In the genomic region with DNA sequence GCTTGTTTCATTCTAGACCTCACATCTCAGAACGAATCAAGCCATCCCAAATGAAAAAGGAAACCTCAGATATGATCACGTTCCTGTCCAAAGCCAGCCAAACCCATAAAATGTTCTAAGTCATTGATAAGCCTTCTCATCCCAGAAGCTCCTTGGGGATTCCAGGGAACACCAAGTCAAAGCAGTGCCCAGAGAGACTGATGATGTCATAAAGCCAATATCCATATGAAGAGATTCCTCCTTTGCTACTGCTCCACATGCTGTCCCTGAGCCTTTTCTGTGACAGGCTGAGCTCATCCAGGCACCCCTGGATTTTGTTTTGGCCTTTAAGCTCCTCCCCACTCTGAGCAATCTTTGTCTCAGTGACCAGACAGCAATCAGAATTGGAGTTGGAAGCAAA, we compare ENCODE assay signal across 19 cellular contexts. TPM values are rescaled to one million over a fixed set of nuclear protein-coding genes. Genes with fewer than 3 reads are reported as not detected.
DNase-seq lines count a peak whose midpoint lies in the region; ATAC-seq, FAIRE-seq and TF ChIP-seq lines count a peak whose summit lies in the region.
"Had no signal": no experiment of that assay in that cellular context is flagged by ENCODE, and none has a peak within 500 bp of the region (broad histone marks: within the 10 kb centered on the region; RNA-seq: fewer than 3 reads in every experiment).

No MANE protein-coding gene starts in this region.

- POLR2A ChIA-PET in SK-N-SH (lab: Yijun Ruan, JAX) = no interaction called here

- no peaks in the 10 kb centered on the region for H3K9me2 ChIP-seq in SK-N-SH

- TF ChIP-seq RAD21 in SK-N-SH (IDR thresholded peaks at IDR 0.05; ENCODE audit: low read length) = no peak

- peak; percentile 15 for DNase-seq in SK-N-SH
- DNase-seq in NT2/D1 (ENCODE audit: low read depth, low spot score) = peak; percentile 27
- no peak for DNase-seq in small intestine
- no peak for DNase-seq in mesothelial cell of epicardium (ENCODE audit: low spot score in 2 of 2, unreplicated experiment in 2 of 2)
- DNase-seq: C1 segment of cervical spinal cord; Calu3; CD4-positive, alpha-beta T cell; DMS79 treated with DMSO at 0.1 percent for 48 hours; GOT3; HFFc6; KBM-7 had no signal

- H3K9me3 ChIP-seq in SK-N-SH (no peaks in the 10 kb centered on the region), NT2/D1 (ENCODE audit: insufficient read depth, low read length) (no peaks in the 10 kb centered on the region), mesodermal cell (ENCODE audit: control insufficient read depth, low read length) (no peaks in the 10 kb centered on the region), small intestine (ENCODE audit: control insufficient read depth, low read depth) (no peaks in the 10 kb centered on the region)
- H3K9me3 ChIP-seq: HAP-1 had no signal

- no peak for ATAC-seq in SK-N-SH treated with all-trans-retinoic acid at 6 μM for 48 hours
- no peak for ATAC-seq in HG02798 (IDR thresholded peaks at IDR 0.05; ENCODE audit: poor library complexity, unreplicated experiment)

- H3F3A ChIP-seq in SK-N-SH (replicated peaks; ENCODE audit: insufficient read depth) = no peaks in the 10 kb centered on the region

- H3K36me3 ChIP-seq in SK-N-SH (replicated peaks in 1 of 2; ENCODE audit: control insufficient read depth in 1 of 2, insufficient read depth in 2 of 2, low read length in 1 of 2) = no peaks in the 10 kb centered on the region
- no peaks in the 10 kb centered on the region for H3K36me3 ChIP-seq in NT2/D1 (ENCODE audit: insufficient read depth, insufficient read length, low read length)
- no peaks in the 10 kb centered on the region for H3K36me3 ChIP-seq in mesodermal cell (ENCODE audit: control insufficient read depth, insufficient read depth, low read length)
- H3K36me3 ChIP-seq in small intestine (ENCODE audit: control insufficient read depth in 2 of 2, insufficient read depth in 2 of 2, low read length in 2 of 2) = no peaks in the 10 kb centered on the region
- H3K36me3 ChIP-seq: HAP-1 had no signal

- H3K9ac ChIP-seq in SK-N-SH = no peak overlapping the region
- no peak overlapping the region for H3K9ac ChIP-seq in NT2/D1 (ENCODE audit: insufficient read length, low read depth)

- no peaks in the 10 kb centered on the region for H3K27me3 ChIP-seq in SK-N-SH (ENCODE audit: insufficient read depth)
- no peaks in the 10 kb centered on the region for H3K27me3 ChIP-seq in NT2/D1 (ENCODE audit: insufficient read depth, insufficient read length)
- no peaks in the 10 kb centered on the region for H3K27me3 ChIP-seq in small intestine (ENCODE audit: control insufficient read depth in 2 of 2, insufficient read depth in 2 of 2, low read length in 2 of 2)

- TF ChIP-seq EP300 in SK-N-SH (IDR thresholded peaks at IDR 0.05; ENCODE audit: borderline replicate concordance in 1 of 2, low read depth in 1 of 2, low read length in 1 of 2) = no peak

- no peak for FAIRE-seq in small intestine (lab: Jason Lieb, UNC)
- FAIRE-seq: G401.6, GM12891, HTR-8/SVneo had no signal

- H2AFZ ChIP-seq in SK-N-SH (ENCODE audit: low read depth) = no peak overlapping the region

- H3K27me3 Mint-ChIP-seq in mesothelial cell of epicardium (ENCODE audit: low read depth) = peaks cover 3% of the 10 kb centered on the region

- H3K36me3 Mint-ChIP-seq in mesothelial cell of epicardium = no peaks in the 10 kb centered on the region

- CTCF ChIA-PET in SK-N-SH (lab: Yijun Ruan, JAX) = interaction anchor here (1.2 kb wide), 1 partner anchor 10 kb away, joined by 3 read pairs; no protein-coding TSS in a partner anchor

- H3K4me3 ChIP-seq in SK-N-SH (ENCODE audit: low read depth in 2 of 2, low read length in 1 of 2) (no peak overlapping the region), NT2/D1 (ENCODE audit: insufficient read length, low read depth) (no peak overlapping the region), mesodermal cell (ENCODE audit: extremely low read depth, insufficient read depth, low read length, poor library complexity, severe bottlenecking) (no peak overlapping the region), small intestine (ENCODE audit: low read depth in 1 of 2, low read length in 2 of 2) (no peak overlapping the region)
- H3K4me3 ChIP-seq: HAP-1 had no signal

- H3K27ac ChIP-seq in SK-N-SH (ENCODE audit: low read depth in 2 of 2, low read length in 1 of 2) (no peak overlapping the region), mesodermal cell (ENCODE audit: low read depth, low read length, severe bottlenecking) (peak overlapping the region; percentile 2), small intestine (ENCODE audit: low read depth in 1 of 2, low read length in 1 of 2) (no peak overlapping the region)

- H3K4me2 ChIP-seq in SK-N-SH = no peak overlapping the region

- H3K9me3 Mint-ChIP-seq in mesothelial cell of epicardium = peaks cover 12% of the 10 kb centered on the region
- H3K9me3 Mint-ChIP-seq: CD4-positive, alpha-beta T cell; HFFc6 had no signal

- peaks cover 18% of the 10 kb centered on the region for H3K4me1 Mint-ChIP-seq in mesothelial cell of epicardium
- H3K4me1 Mint-ChIP-seq: B cell had no signal

- no peak overlapping the region for H3K4me3 Mint-ChIP-seq in mesothelial cell of epicardium
- H3K4me3 Mint-ChIP-seq: B cell; CD4-positive, alpha-beta T cell; HFFc6 had no signal

- no peaks in the 10 kb centered on the region for H3K79me2 ChIP-seq in SK-N-SH (ENCODE audit: insufficient read depth)

- H4K20me1 ChIP-seq in SK-N-SH (ENCODE audit: insufficient read depth) = no peaks in the 10 kb centered on the region

- 35% methylated on average over 2 of the region's 2 CpGs for WGBS in SK-N-SH (ENCODE audit: low lambda C conversion rate)
- WGBS in mesodermal cell (ENCODE audit: insufficient coverage in 2 of 2), 2 experiments = 63 to 100% methylated on average over 1 to 2 of the region's 2 CpGs
- WGBS in small intestine, 3 donors = 54 to 78% (median 68%) methylated on average over 2 of the region's 2 CpGs

- TF ChIP-seq CTCF in SK-N-SH (IDR thresholded peaks at IDR 0.05) (no peak), mesothelial cell of epicardium (IDR thresholded peaks at IDR 0.05; ENCODE audit: unreplicated experiment) (no peak)

- no peak overlapping the region for H3K27ac Mint-ChIP-seq in mesothelial cell of epicardium
- H3K27ac Mint-ChIP-seq: B cell; CD4-positive, alpha-beta T cell; HFFc6 had no signal

- H3K4me1 ChIP-seq in SK-N-SH (ENCODE audit: control insufficient read depth in 1 of 2, insufficient read depth in 2 of 2, low read depth in 1 of 2, low read length in 1 of 2) = peaks cover 0 to 24% of the 10 kb centered on the region in 2 experiments; a peak in 2 of 4 replicates
- no peaks in the 10 kb centered on the region for H3K4me1 ChIP-seq in NT2/D1 (ENCODE audit: insufficient read depth, insufficient read length)
- H3K4me1 ChIP-seq in mesodermal cell (ENCODE audit: control insufficient read depth, insufficient read depth, low read length, poor library complexity, severe bottlenecking) = no peaks in the 10 kb centered on the region
- no peaks in the 10 kb centered on the region for H3K4me1 ChIP-seq in small intestine (ENCODE audit: control insufficient read depth in 2 of 2, insufficient read depth in 1 of 2, low read depth in 1 of 2, low read length in 1 of 2)
- H3K4me1 ChIP-seq: HAP-1 had no signal

TF ChIP-seq in SK-N-SH, 30 proteins besides CTCF, POLR2A, EP300 and RAD21 (continues in another document):
- TF ChIP-seq SIN3A (IDR thresholded peaks at IDR 0.05; ENCODE audit: borderline replicate concordance, low read depth, low read length) (no peak), JUND (IDR thresholded peaks at IDR 0.05) (no peak)

TF ChIP-seq in SK-N-SH treated with all-trans-retinoic acid at 6 μM for 48 hours, 23 proteins besides CTCF, POLR2A, EP300 and RAD21 (continues in another document):
- TF ChIP-seq ISL1 (CRISPR knock-in tag; IDR thresholded peaks at IDR 0.05) = no peak
- no peak for TF ChIP-seq SNAI2 (CRISPR knock-in tag; IDR thresholded peaks at IDR 0.05)
- TF ChIP-seq, protein P1, sequence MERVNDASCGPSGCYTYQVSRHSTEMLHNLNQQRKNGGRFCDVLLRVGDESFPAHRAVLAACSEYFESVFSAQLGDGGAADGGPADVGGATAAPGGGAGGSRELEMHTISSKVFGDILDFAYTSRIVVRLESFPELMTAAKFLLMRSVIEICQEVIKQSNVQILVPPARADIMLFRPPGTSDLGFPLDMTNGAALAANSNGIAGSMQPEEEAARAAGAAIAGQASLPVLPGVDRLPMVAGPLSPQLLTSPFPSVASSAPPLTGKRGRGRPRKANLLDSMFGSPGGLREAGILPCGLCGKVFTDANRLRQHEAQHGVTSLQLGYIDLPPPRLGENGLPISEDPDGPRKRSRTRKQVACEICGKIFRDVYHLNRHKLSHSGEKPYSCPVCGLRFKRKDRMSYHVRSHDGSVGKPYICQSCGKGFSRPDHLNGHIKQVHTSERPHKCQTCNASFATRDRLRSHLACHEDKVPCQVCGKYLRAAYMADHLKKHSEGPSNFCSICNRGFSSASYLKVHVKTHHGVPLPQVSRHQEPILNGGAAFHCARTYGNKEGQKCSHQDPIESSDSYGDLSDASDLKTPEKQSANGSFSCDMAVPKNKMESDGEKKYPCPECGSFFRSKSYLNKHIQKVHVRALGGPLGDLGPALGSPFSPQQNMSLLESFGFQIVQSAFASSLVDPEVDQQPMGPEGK (CRISPR knock-in tag; IDR thresholded peaks at IDR 0.05; ENCODE audit: borderline replicate concordance) = no peak
- no peak for TF ChIP-seq ARNTL (CRISPR knock-in tag; IDR thresholded peaks at IDR 0.05; ENCODE audit: borderline replicate concordance, low read depth)
- TF ChIP-seq, protein P2, sequence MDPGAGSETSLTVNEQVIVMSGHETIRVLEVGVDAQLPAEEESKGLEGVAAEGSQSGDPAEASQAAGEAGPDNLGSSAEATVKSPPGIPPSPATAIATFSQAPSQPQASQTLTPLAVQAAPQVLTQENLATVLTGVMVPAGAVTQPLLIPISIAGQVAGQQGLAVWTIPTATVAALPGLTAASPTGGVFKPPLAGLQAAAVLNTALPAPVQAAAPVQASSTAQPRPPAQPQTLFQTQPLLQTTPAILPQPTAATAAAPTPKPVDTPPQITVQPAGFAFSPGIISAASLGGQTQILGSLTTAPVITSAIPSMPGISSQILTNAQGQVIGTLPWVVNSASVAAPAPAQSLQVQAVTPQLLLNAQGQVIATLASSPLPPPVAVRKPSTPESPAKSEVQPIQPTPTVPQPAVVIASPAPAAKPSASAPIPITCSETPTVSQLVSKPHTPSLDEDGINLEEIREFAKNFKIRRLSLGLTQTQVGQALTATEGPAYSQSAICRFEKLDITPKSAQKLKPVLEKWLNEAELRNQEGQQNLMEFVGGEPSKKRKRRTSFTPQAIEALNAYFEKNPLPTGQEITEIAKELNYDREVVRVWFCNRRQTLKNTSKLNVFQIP (CRISPR knock-in tag; IDR thresholded peaks at IDR 0.05; ENCODE audit: borderline replicate concordance, low read depth) = no peak

RNA-seq across cellular contexts. Expression of a gene that starts 25.2 kb away (rescaled TPM):
- 6.2 and 9.3 TPM in 2 replicates for polyA plus RNA-seq in SK-N-SH (2012; rRNA removed)
- polyA plus RNA-seq in SK-N-SH (2012; cell fraction: cytosol; rRNA removed) = 4.9 and 6.2 TPM in 2 replicates
- polyA plus RNA-seq in SK-N-SH (2012; cell fraction: nucleus; rRNA removed) = 16.9 and 22.9 TPM in 2 replicates
- polyA plus RNA-seq in mesodermal cell (2013, experiment 1 of 2) = 26.8 TPM
- polyA plus RNA-seq in mesodermal cell (2013, experiment 2 of 2) = 23.0 TPM
- polyA plus RNA-seq in small intestine = under 1 TPM in 1 of 3 donors, not detected in 2; 0.95 TPM
- 29.8 to 31.9 TPM (median 30.8 TPM) in 3 replicates for total RNA-seq in mesothelial cell of epicardium

Comparison
In these comparisons a context has a peak if more than half of its experiments do, and no peak if none do; other contexts are left out.
1. DNase-seq: peak in SK-N-SH (single experiment) and NT2/D1 (single experiment); none in small intestine (single experiment) and mesothelial cell of epicardium (0 of 2).